8 cellular contexts compared by ENCODE assay signal in genomic region chr9:128456613-128457061, GRCh38. TPM values are rescaled to one million over a fixed set of nuclear protein-coding genes. Genes with fewer than 3 reads are reported as not detected.
DNase-seq lines count a peak whose midpoint lies in the region; TF ChIP-seq lines count a peak whose summit lies in the region.

No MANE protein-coding gene starts in this region.

- DNase-seq in ELF-1 (ENCODE audit: low read depth, low spot score) (peak; percentile 76), H7 (peak; percentile 96), M059J (ENCODE audit: low read depth) (peak; percentile 83), SK-N-MC (ENCODE audit: low read depth, low spot score) (peak; percentile 6), glutamatergic neuron (peak; percentile 67), ovary (peak; percentile 58 to 78 (median 69)), thyroid gland (peak; percentile 57 to 65)
- DNase-seq in activated naive CD4-positive, alpha-beta T cell treated with anti-CD3 and anti-CD28 coated beads, Interleukin-2, amount 10 ng/mL, durations not matched to agents 7 days and 5 days, result peak; percentile 87

- peaks cover 43% of the 10 kb centered on the region for H3K27me3 ChIP-seq in H7 (ENCODE audit: control insufficient read depth, insufficient read depth, low read length)
- no peaks in the 10 kb centered on the region for H3K27me3 ChIP-seq in ovary
- H3K27me3 ChIP-seq in thyroid gland, result no peaks in the 10 kb centered on the region

- no peaks in the 10 kb centered on the region for H3K9me3 ChIP-seq in SK-N-MC (ENCODE audit: low read depth, low read length)
- H3K9me3 ChIP-seq in ovary, result no peaks in the 10 kb centered on the region
- H3K9me3 ChIP-seq in thyroid gland, result no peaks in the 10 kb centered on the region

- peaks cover 36% of the 10 kb centered on the region for H3K4me1 Mint-ChIP-seq in activated naive CD4-positive, alpha-beta T cell treated with anti-CD3 and anti-CD28 coated beads, Interleukin-2, amount 10 ng/mL, durations not matched to agents 7 days and 5 days
- H3K4me1 Mint-ChIP-seq in glutamatergic neuron (ENCODE audit: low read depth, unreplicated experiment), result peaks cover 2% of the 10 kb centered on the region

- H3K9ac ChIP-seq in SK-N-MC (ENCODE audit: insufficient read length), result peak overlapping the region; percentile 72

- CTCF ChIA-PET in activated naive CD4-positive, alpha-beta T cell treated with anti-CD3 and anti-CD28 coated beads, Interleukin-2, amount 10 ng/mL, durations not matched to agents 7 days and 5 days (lab: Charles Lee), result no interaction called here

- WGBS in ovary, 3 donors, result 0 to 1% (median 0%) methylated on average over 34 to 48 of the region's 48 CpGs
- WGBS in thyroid gland, 2 donors, result 0% methylated on average over 12 to 17 of the region's 48 CpGs

- no peak for TF ChIP-seq CTCF in glutamatergic neuron (IDR thresholded peaks at IDR 0.05; ENCODE audit: partially characterized antibody, unreplicated experiment)
- no peak for TF ChIP-seq CTCF in ovary (IDR thresholded peaks at IDR 0.05)
- TF ChIP-seq CTCF in thyroid gland (IDR thresholded peaks at IDR 0.05), result no peak

- H3K36me3 ChIP-seq in H7 (replicated peaks; ENCODE audit: control insufficient read depth, insufficient read depth, low read length), result peaks cover 4% of the 10 kb centered on the region
- H3K36me3 ChIP-seq in SK-N-MC (ENCODE audit: insufficient read depth, low read length), result peaks cover 14% of the 10 kb centered on the region; the same call in 1 of the 2 replicates
- H3K36me3 ChIP-seq in ovary, result no peaks in the 10 kb centered on the region
- peaks cover 0 to 15% of the 10 kb centered on the region in 2 donors for H3K36me3 ChIP-seq in thyroid gland

- peak overlapping the region; percentile 84 for H3K4me3 Mint-ChIP-seq in activated naive CD4-positive, alpha-beta T cell treated with anti-CD3 and anti-CD28 coated beads, Interleukin-2, amount 10 ng/mL, durations not matched to agents 7 days and 5 days
- peak overlapping the region; percentile 88 for H3K4me3 Mint-ChIP-seq in glutamatergic neuron (ENCODE audit: unreplicated experiment)

- no peak for TF ChIP-seq POLR2A in ovary (IDR thresholded peaks at IDR 0.05)
- no peak for TF ChIP-seq POLR2A in thyroid gland (IDR thresholded peaks at IDR 0.05)

- peaks cover 2% of the 10 kb centered on the region for H3K4me1 ChIP-seq in ovary (ENCODE audit: insufficient read depth)
- peaks cover 6% of the 10 kb centered on the region in 2 donors for H3K4me1 ChIP-seq in thyroid gland

- intact Hi-C loops in ovary (cut with DNase I), result loop anchor here in 1 of 4 donors (5.0 kb wide), 1 partner anchor 46 kb away; the partner anchor contains the start of gene GLE1
- intact Hi-C loops in thyroid gland (cut with DNase I), result loop anchor here (10.0 kb wide), 1 partner anchor 48 kb away; the partner anchor contains the start of gene GLE1

- H3K4me3 ChIP-seq in H7 (ENCODE audit: insufficient read depth, low read depth, low read length) (peak overlapping the region; percentile 79), SK-N-MC (peak overlapping the region; percentile 87), ovary (peak overlapping the region; percentile 56), thyroid gland (replicated peaks in 1 of 3) (peak overlapping the region; percentile 24 to 90 (median 70))

- H3K9me3 Mint-ChIP-seq in activated naive CD4-positive, alpha-beta T cell treated with anti-CD3 and anti-CD28 coated beads, Interleukin-2, amount 10 ng/mL, durations not matched to agents 7 days and 5 days, result no peaks in the 10 kb centered on the region
- peaks cover 2% of the 10 kb centered on the region for H3K9me3 Mint-ChIP-seq in glutamatergic neuron (ENCODE audit: unreplicated experiment)

- TF ChIP-seq EP300 in ovary (IDR thresholded peaks at IDR 0.05), result no peak

- H3K27ac ChIP-seq in SK-N-MC (peak overlapping the region; percentile 79; the same call in 1 of the 2 replicates), ovary (peak overlapping the region in 1 of 2 donors; percentile 73), thyroid gland (peak overlapping the region in 1 of 3 donors; percentile 81)

- H3K36me3 Mint-ChIP-seq in activated naive CD4-positive, alpha-beta T cell treated with anti-CD3 and anti-CD28 coated beads, Interleukin-2, amount 10 ng/mL, durations not matched to agents 7 days and 5 days, result peaks cover 20% of the 10 kb centered on the region
- H3K36me3 Mint-ChIP-seq in glutamatergic neuron (ENCODE audit: unreplicated experiment), result no peaks in the 10 kb centered on the region

- H3K27ac Mint-ChIP-seq in activated naive CD4-positive, alpha-beta T cell treated with anti-CD3 and anti-CD28 coated beads, Interleukin-2, amount 10 ng/mL, durations not matched to agents 7 days and 5 days, result peak overlapping the region; percentile 92
- no peak overlapping the region for H3K27ac Mint-ChIP-seq in glutamatergic neuron (ENCODE audit: unreplicated experiment)

- peaks cover 15% of the 10 kb centered on the region for H3K27me3 Mint-ChIP-seq in activated naive CD4-positive, alpha-beta T cell treated with anti-CD3 and anti-CD28 coated beads, Interleukin-2, amount 10 ng/mL, durations not matched to agents 7 days and 5 days
- H3K27me3 Mint-ChIP-seq in glutamatergic neuron (ENCODE audit: unreplicated experiment), result peaks cover 8% of the 10 kb centered on the region

RNA-seq across cellular contexts. Expression of gene ODF2, which starts 0.8 kb away (rescaled TPM):
- 12.0 and 15.8 TPM in 2 replicates for total RNA-seq in H7 (2014; rRNA removed; shearing (Covaris generic))
- 32.7 and 56.5 TPM in 2 replicates for total RNA-seq in M059J (2014; rRNA removed; shearing (Covaris generic))
- total RNA-seq in glutamatergic neuron (ENCODE audit: unreplicated experiment), result 40.7 TPM
- total RNA-seq in ovary, result 10 to 100 TPM in 6 of 7 donors, 1 to 10 TPM in 1; 9.7 to 26.5 (median 20.3) TPM
- polyA plus RNA-seq in ovary, result 10 to 100 TPM; 14.6 to 23.9 TPM
- total RNA-seq in thyroid gland, result 10 to 100 TPM; 21.9 to 25.5 (median 22.4) TPM

RNA-seq across cellular contexts. Expression of gene CERCAM, which starts 36.0 kb away (rescaled TPM):
- total RNA-seq in H7 (2014; rRNA removed; shearing (Covaris generic)), result 12.6 and 15.5 TPM in 2 replicates
- total RNA-seq in M059J (2014; rRNA removed; shearing (Covaris generic)), result 15.5 and 24.1 TPM in 2 replicates
- total RNA-seq in glutamatergic neuron (ENCODE audit: unreplicated experiment), result 56.1 TPM
- total RNA-seq in ovary, result 10 to 100 TPM; 19.6 to 63.9 (median 45.8) TPM
- polyA plus RNA-seq in ovary, result 10 to 100 TPM; 24.2 to 27.3 TPM
- total RNA-seq in thyroid gland, result 10 to 100 TPM; 22.3 to 35.4 (median 27.2) TPM

RNA-seq across cellular contexts. Expression of gene GLE1, which starts 47.9 kb away (rescaled TPM):
- 21.2 and 24.5 TPM in 2 replicates for total RNA-seq in H7 (2014; rRNA removed; shearing (Covaris generic))
- 48.2 and 61.4 TPM in 2 replicates for total RNA-seq in M059J (2014; rRNA removed; shearing (Covaris generic))
- 11.0 TPM for total RNA-seq in glutamatergic neuron (ENCODE audit: unreplicated experiment)
- total RNA-seq in ovary, result 10 to 100 TPM; 12.4 to 20.2 (median 19.0) TPM
- polyA plus RNA-seq in ovary, result 10 to 100 TPM; 14.0 to 28.2 TPM
- 10 to 100 TPM; 24.1 to 30.3 (median 25.5) TPM for total RNA-seq in thyroid gland

Comparison
In these comparisons a context has a peak if more than half of its experiments do, and no peak if none do; other contexts are left out.
1. DNase-seq: peak in every context shown above with its lines; median percentile 96 in H7; 87 in activated naive CD4-positive, alpha-beta T cell treated with anti-CD3 and anti-CD28 coated beads, Interleukin-2, amount 10 ng/mL, durations not matched to agents 7 days and 5 days; 83 in M059J; 76 in ELF-1; 69 in ovary; 67 in glutamatergic neuron; 61 in thyroid gland; 6 in SK-N-MC.